ENCODE assay signal across 14 cellular contexts in genomic region chr6:37074053-37074827, GRCh38.
A peak's percentile ranks its signal among the peaks of the same experiment; 100 is the strongest.
DNase-seq lines count a peak whose midpoint lies in the region; ATAC-seq, FAIRE-seq and TF ChIP-seq lines count a peak whose summit lies in the region.
"Had no signal": no experiment of that assay in that cellular context is flagged by ENCODE, and none has a peak within 500 bp of the region (broad histone marks: within the 10 kb centered on the region; RNA-seq: fewer than 3 reads in every experiment).

No MANE protein-coding gene starts in this region.

- TF ChIP-seq CTCF in heart left ventricle (IDR thresholded peaks at IDR 0.05) (no peak), gastrocnemius medialis (IDR thresholded peaks at IDR 0.05 in 4 of 5, conservative IDR thresholded peaks at IDR 0.05 in 1 of 5) (no peak), MM.1S (IDR thresholded peaks at IDR 0.05; ENCODE audit: low read length) (no peak), GM13977 (IDR thresholded peaks at IDR 0.05; ENCODE audit: extremely low read depth, insufficient read depth, missing control alignments) (no peak)

- H3K4me3 Mint-ChIP-seq in T-helper 17 cell, result no peak overlapping the region
- H3K4me3 Mint-ChIP-seq: activated T-helper 1 cell treated with anti-CD3 and anti-CD28 coated beads, Interleukin-12 subunit alpha, Interleukin-12 subunit beta, Interleukin-2, Interleukin-4 antibody, amounts not matched to agents 30 ng/mL and 10 ng/mL and 1 ng/mL, durations not matched to agents 14 hours and 24 hours and 36 hours; stimulated activated memory B cell treated with anti-CD40 and anti-IgM and Interleukin-4, amounts not matched to agents 10 μg/mL and 1 μg/mL and 100 μg/mL, for 72 hours had no signal

- DNase-seq in HPDE6-E6E7 (ENCODE audit: extremely low spot score) (peak; percentile 47), T-helper 17 cell (no peak), heart left ventricle (peak in 2 of 5 donors; percentile 50 to 80), gastrocnemius medialis (peak; percentile 81 to 89), MM.1S (no peak), GM13977 (ENCODE audit: low spot score) (no peak), HTR-8/SVneo (ENCODE audit: insufficient read length, low spot score) (no peak)
- DNase-seq: Calu3, NCI-H524 treated with DMSO at 0.1 percent for 48 hours had no signal

- peaks cover 13% of the 10 kb centered on the region for H3K4me1 Mint-ChIP-seq in T-helper 17 cell

- H3K27me3 Mint-ChIP-seq in T-helper 17 cell, result no peaks in the 10 kb centered on the region

- intact Hi-C loops in heart left ventricle (cut with DNase I), result no loop called here
- intact Hi-C loops in gastrocnemius medialis (cut with DNase I; ENCODE audit: low total_unique reads), result loop anchor here (2.0 kb wide), 1 partner anchor 29 kb away; no protein-coding TSS in a partner anchor

- peak overlapping the region in 2 of 12 donors; percentile 14 to 53 for H3K27ac ChIP-seq in heart left ventricle
- peak overlapping the region; percentile 66 to 91 (median 81) for H3K27ac ChIP-seq in gastrocnemius medialis
- no peak overlapping the region for H3K27ac ChIP-seq in MM.1S (ENCODE audit: low read length)
- H3K27ac ChIP-seq: cardiac muscle cell had no signal

- H3K36me3 Mint-ChIP-seq in T-helper 17 cell (ENCODE audit: low read depth), result peaks cover 2% of the 10 kb centered on the region
- H3K36me3 Mint-ChIP-seq: stimulated activated memory B cell treated with anti-CD40 and anti-IgM and Interleukin-4, amounts not matched to agents 10 μg/mL and 1 μg/mL and 100 μg/mL, for 72 hours had no signal

- H3K9me3 ChIP-seq in T-helper 17 cell (ENCODE audit: control insufficient read depth, low read length, poor library complexity, severe bottlenecking), result no peaks in the 10 kb centered on the region
- peaks cover 0 to 9% (median 0%) of the 10 kb centered on the region in 12 donors for H3K9me3 ChIP-seq in heart left ventricle
- H3K9me3 ChIP-seq in gastrocnemius medialis, result no peaks in the 10 kb centered on the region
- no peaks in the 10 kb centered on the region for H3K9me3 ChIP-seq in MM.1S (replicated peaks; ENCODE audit: insufficient read depth, low read length)

- no peak overlapping the region for H3K4me2 ChIP-seq in MM.1S (ENCODE audit: low read depth, low read length)

- no peak overlapping the region for H3K9ac ChIP-seq in MM.1S (ENCODE audit: low read length)

- no peak overlapping the region for H3K4me3 ChIP-seq in heart left ventricle
- H3K4me3 ChIP-seq in gastrocnemius medialis, result no peak overlapping the region
- no peak overlapping the region for H3K4me3 ChIP-seq in MM.1S (ENCODE audit: low read length)
- H3K4me3 ChIP-seq: cardiac muscle cell had no signal

- 73 to 75% (median 75%) methylated on average over 12 of the region's 12 CpGs for WGBS in heart left ventricle, 4 donors

- H3K27ac Mint-ChIP-seq in T-helper 17 cell, result peak overlapping the region; percentile 79
- H3K27ac Mint-ChIP-seq: stimulated activated memory B cell treated with anti-CD40 and anti-IgM and Interleukin-4, amounts not matched to agents 10 μg/mL and 1 μg/mL and 100 μg/mL, for 72 hours had no signal

- no peak for FAIRE-seq in HTR-8/SVneo (lab: Jason Lieb, UNC)
- FAIRE-seq: GM12891, keratinocyte had no signal

- no peak for ATAC-seq in T-helper 17 cell
- ATAC-seq in heart left ventricle, result peak; percentile 18 to 88 (median 74)
- peak; percentile 97 for ATAC-seq in gastrocnemius medialis
- ATAC-seq: stimulated activated memory B cell treated with anti-CD40 and anti-IgM and Interleukin-4, amounts not matched to agents 10 μg/mL and 1 μg/mL and 100 μg/mL, for 72 hours had no signal

- H3K9me2 ChIP-seq in MM.1S (replicated peaks; ENCODE audit: insufficient read depth, low read length), result no peaks in the 10 kb centered on the region

- in situ Hi-C loops in gastrocnemius medialis (cut with MboI; ENCODE audit: low sequenced_read_pairs in 4 of 4) (no loop called here), GM13977 (cut with MboI; ENCODE audit: low pct_unique_long_range_greater_than_20kb, low sequenced_read_pairs, unreplicated experiment) (no loop called here)

- no peak for TF ChIP-seq POLR2A in heart left ventricle (IDR thresholded peaks at IDR 0.05)
- TF ChIP-seq POLR2A in gastrocnemius medialis (IDR thresholded peaks at IDR 0.05), result peak in 1 of 2 donors; percentile 14

- H3F3A ChIP-seq in MM.1S (ENCODE audit: insufficient read depth, low read length), result peaks cover 16% of the 10 kb centered on the region

- H3K36me3 ChIP-seq in heart left ventricle, result no peaks in the 10 kb centered on the region
- no peaks in the 10 kb centered on the region for H3K36me3 ChIP-seq in gastrocnemius medialis
- no peaks in the 10 kb centered on the region for H3K36me3 ChIP-seq in MM.1S (replicated peaks; ENCODE audit: insufficient read depth, low read length)
- H3K36me3 ChIP-seq: cardiac muscle cell had no signal

- no peaks in the 10 kb centered on the region for H3K79me2 ChIP-seq in MM.1S (ENCODE audit: low read length)

- H3K27me3 ChIP-seq in heart left ventricle (no peaks in the 10 kb centered on the region), gastrocnemius medialis (no peaks in the 10 kb centered on the region), MM.1S (replicated peaks; ENCODE audit: insufficient read depth, low read length) (no peaks in the 10 kb centered on the region)
- H3K27me3 ChIP-seq: cardiac muscle cell had no signal

- no peak overlapping the region for H2AFZ ChIP-seq in MM.1S (ENCODE audit: low read length)

- no peaks in the 10 kb centered on the region for H4K20me1 ChIP-seq in MM.1S (ENCODE audit: insufficient read depth, low read length)

- peaks cover 0 to 24% (median 0%) of the 10 kb centered on the region in 12 donors for H3K4me1 ChIP-seq in heart left ventricle
- peaks cover 5 to 19% of the 10 kb centered on the region in 2 donors for H3K4me1 ChIP-seq in gastrocnemius medialis
- H3K4me1 ChIP-seq in MM.1S (ENCODE audit: low read length), result peaks cover 21% of the 10 kb centered on the region

Comparison
In these comparisons a context has a peak if more than half of its experiments do, and no peak if none do; other contexts are left out.
1. DNase-seq: peak in HPDE6-E6E7 (single experiment) and gastrocnemius medialis (2 of 2); none in T-helper 17 cell (0 of 3), MM.1S (single experiment), GM13977 (single experiment) and HTR-8/SVneo (single experiment).